ENCODE assay signal across 13 cellular contexts in genomic region chr17:10041916-10042588, GRCh38.
DNase-seq lines count a peak whose midpoint lies in the region; ATAC-seq, FAIRE-seq and TF ChIP-seq lines count a peak whose summit lies in the region.
"Had no signal": no experiment of that assay in that cellular context is flagged by ENCODE, and none has a peak within 500 bp of the region (broad histone marks: within the 10 kb centered on the region; RNA-seq: fewer than 3 reads in every experiment).

No MANE protein-coding gene starts in this region.

- DNase-seq in GM18507 (ENCODE audit: extremely low spot score, insufficient read length, low read depth) (no peak), RPMI7951 (ENCODE audit: low read depth) (peak; percentile 24), lower lobe of right lung (no peak)
- no peak for DNase-seq in stimulated activated naive CD4-positive, alpha-beta T cell (lab: John Stamatoyannopoulos, UW)
- DNase-seq: GDM1; MG63; NCI-H2171; posterior cingulate gyrus; stimulated activated CD4-positive, alpha-beta T cell treated with anti-CD3 and anti-CD28 coated beads, Interleukin-4, amount 100 ng/mL, for 4 hours had no signal

- H3K36me3 ChIP-seq in rectal smooth muscle tissue (ENCODE audit: control insufficient read depth, insufficient read depth, low read length) (no peaks in the 10 kb centered on the region), lower lobe of right lung (no peaks in the 10 kb centered on the region)
- H3K36me3 ChIP-seq: MG63 had no signal

- H3K27me3 ChIP-seq in rectal smooth muscle tissue (ENCODE audit: control insufficient read depth, insufficient read depth, low read length) (no peaks in the 10 kb centered on the region), lower lobe of right lung (ENCODE audit: low read depth) (peaks cover 7% of the 10 kb centered on the region)
- H3K27me3 ChIP-seq: MG63 had no signal

- FAIRE-seq in GM18507 (lab: Jason Lieb, UNC), result peak; percentile 77

- H3K9ac ChIP-seq in rectal smooth muscle tissue (ENCODE audit: low read length), result no peak overlapping the region

- H3K4me3 ChIP-seq in rectal smooth muscle tissue (ENCODE audit: low read length) (no peak overlapping the region), lower lobe of right lung (no peak overlapping the region)
- H3K4me3 ChIP-seq: MG63 had no signal

- peaks cover 2% of the 10 kb centered on the region for H3K4me1 ChIP-seq in rectal smooth muscle tissue (ENCODE audit: control insufficient read depth, insufficient read depth, low read length)
- H3K4me1 ChIP-seq in lower lobe of right lung, result no peaks in the 10 kb centered on the region

- ATAC-seq in GM21576 (IDR thresholded peaks at IDR 0.05; ENCODE audit: unreplicated experiment) (peak; percentile 33), GM21529 (IDR thresholded peaks at IDR 0.05; ENCODE audit: unreplicated experiment) (no peak), HG03097 (IDR thresholded peaks at IDR 0.05; ENCODE audit: low FRiP score, unreplicated experiment) (no peak), lower lobe of right lung (no peak)

- no peaks in the 10 kb centered on the region for H3K9me3 ChIP-seq in lower lobe of right lung
- H3K9me3 ChIP-seq: MG63 had no signal

- peak overlapping the region; percentile 12 for H3K27ac ChIP-seq in rectal smooth muscle tissue (ENCODE audit: low read depth, low read length)
- H3K27ac ChIP-seq in lower lobe of right lung, result no peak overlapping the region

- no peak for TF ChIP-seq CTCF in lower lobe of right lung (IDR thresholded peaks at IDR 0.05)

- intact Hi-C loops in lower lobe of right lung (cut with DNase I), result no loop called here
